Comparison of ENCODE assay signal across 8 cellular contexts in genomic region chr2:10448208-10448645, GRCh38. TPM values are rescaled to one million over a fixed set of nuclear protein-coding genes. Genes with fewer than 3 reads are reported as not detected.
DNase-seq lines count a peak whose midpoint lies in the region; ATAC-seq, FAIRE-seq and TF ChIP-seq lines count a peak whose summit lies in the region.

TSS of gene ODC1 (minus strand) at chr2:10448327. CDS start at chr2:10445032, 3,295 bp downstream.

- TF ChIP-seq CTCF in ascending aorta (IDR thresholded peaks at IDR 0.05) (no peak), D721Med (IDR thresholded peaks at IDR 0.05; ENCODE audit: insufficient read depth, missing control alignments) (no peak)

- DNase-seq in NCI-H2029 (lab: John Stamatoyannopoulos, UW) (peak; percentile 92), ascending aorta (ENCODE audit: low spot score in 2 of 2) (peak; percentile 88 to 98), hepatic stellate cell (ENCODE audit: low spot score) (peak; percentile 95), sciatic nerve (ENCODE audit: low spot score) (peak; percentile 98), D721Med (ENCODE audit: insufficient read length, low spot score) (no peak)
- DNase-seq in T-helper 2 cell treated with Interferon-gamma antibody and Interleukin-4, amounts not matched to agents 5 μg/mL and 100 μg/mL, for 36 hours (ENCODE audit: low spot score), result peak; percentile 91

- no peaks in the 10 kb centered on the region for H3K27me3 ChIP-seq in ascending aorta

- no peaks in the 10 kb centered on the region for H3K27me3 Mint-ChIP-seq in T-helper 2 cell treated with Interferon-gamma antibody and Interleukin-4, amounts not matched to agents 5 μg/mL and 100 μg/mL, for 36 hours (ENCODE audit: low read depth)

- intact Hi-C loops in ascending aorta (cut with DNase I) (loop anchor here (1.0 to 10.0 kb wide), 7 partner anchors 43 to 959 kb away; partner anchors contain the start of genes CYS1, HPCAL1, PDIA6 and SLC66A3), sciatic nerve (cut with DNase I) (no loop called here)

- peaks cover 7 to 33% of the 10 kb centered on the region in 2 donors for H3K4me1 ChIP-seq in ascending aorta

- H3K4me3 Mint-ChIP-seq in T-helper 2 cell treated with Interferon-gamma antibody and Interleukin-4, amounts not matched to agents 5 μg/mL and 100 μg/mL, for 36 hours, result peak within 1 kb of the TSS; percentile 90

- ATAC-seq in GM18508 (IDR thresholded peaks at IDR 0.05; ENCODE audit: insufficient read depth, unreplicated experiment) (peak; percentile 24), HG02981 (IDR thresholded peaks at IDR 0.05; ENCODE audit: unreplicated experiment) (peak; percentile 74), sciatic nerve (peak; percentile 95)

- FAIRE-seq in D721Med (lab: Jason Lieb, UNC), result no peak

- H3K9me3 Mint-ChIP-seq in T-helper 2 cell treated with Interferon-gamma antibody and Interleukin-4, amounts not matched to agents 5 μg/mL and 100 μg/mL, for 36 hours, result no peaks in the 10 kb centered on the region

- H3K27ac Mint-ChIP-seq in T-helper 2 cell treated with Interferon-gamma antibody and Interleukin-4, amounts not matched to agents 5 μg/mL and 100 μg/mL, for 36 hours, result peak within 1 kb of the TSS; percentile 93

- H3K36me3 Mint-ChIP-seq in T-helper 2 cell treated with Interferon-gamma antibody and Interleukin-4, amounts not matched to agents 5 μg/mL and 100 μg/mL, for 36 hours (ENCODE audit: low read depth), result peaks cover 20% of the 10 kb centered on the region

- no peaks in the 10 kb centered on the region for H3K9me3 ChIP-seq in ascending aorta

- H3K4me1 Mint-ChIP-seq in T-helper 2 cell treated with Interferon-gamma antibody and Interleukin-4, amounts not matched to agents 5 μg/mL and 100 μg/mL, for 36 hours (ENCODE audit: low read depth), result peaks cover 32% of the 10 kb centered on the region

- peak within 1 kb of the TSS; percentile 92 to 96 for H3K27ac ChIP-seq in ascending aorta

- peaks cover 5 to 14% of the 10 kb centered on the region in 2 donors for H3K36me3 ChIP-seq in ascending aorta

- peak within 1 kb of the TSS; percentile 70 to 83 for H3K4me3 ChIP-seq in ascending aorta

RNA-seq across cellular contexts. Expression of gene ODC1, which starts in this region (rescaled TPM):
- total RNA-seq in ascending aorta (82.8 TPM), sciatic nerve (33.1 TPM)

Comparison
In these comparisons a context has a peak if more than half of its experiments do, and no peak if none do; other contexts are left out.
1. ATAC-seq: peak in every context shown above with its lines; median percentile 95 in sciatic nerve; 74 in HG02981; 24 in GM18508.